ENCODE assay signal across 16 cellular contexts in genomic region chr17:65130829-65131228, GRCh38.
"Had no signal": no experiment of that assay in that cellular context is flagged by ENCODE, and none has a peak within 500 bp of the region (broad histone marks: within the 10 kb centered on the region; RNA-seq: fewer than 3 reads in every experiment).

No MANE protein-coding gene starts in this region.

- H3K4me1 ChIP-seq: colonic mucosa, esophagus squamous epithelium, suprapubic skin had no signal

- ATAC-seq: activated CD4-positive, alpha-beta T cell treated with anti-CD3 and anti-CD28 coated beads for 36 hours; left cardiac atrium had no signal

- H3K4me3 ChIP-seq: colonic mucosa, esophagus squamous epithelium, ovary, suprapubic skin, upper lobe of left lung had no signal

- H3K27ac ChIP-seq: colonic mucosa, esophagus squamous epithelium, ovary, suprapubic skin, upper lobe of left lung, VCaP had no signal

- H3K9me3 ChIP-seq: colonic mucosa, esophagus squamous epithelium, ovary, suprapubic skin, upper lobe of left lung had no signal

- H3K27me3 ChIP-seq: colonic mucosa, ovary, suprapubic skin, upper lobe of left lung had no signal

- DNase-seq: activated CD4-positive, alpha-beta memory T cell treated with anti-CD3 and anti-CD28 coated beads, Interleukin-2, amount 10 ng/mL, durations not matched to agents 7 days and 5 days; activated CD4-positive, alpha-beta T cell treated with anti-CD3 and anti-CD28 coated beads for 36 hours; activated naive CD4-positive, alpha-beta T cell; colonic mucosa; esophagus squamous epithelium; foreskin fibroblast; immature natural killer cell; left cardiac atrium; mesendoderm; ovary; stimulated activated CD4-positive, alpha-beta T cell treated with anti-CD3 and anti-CD28 coated beads, Interleukin-2, amount 100 ng/mL, for 48 hours; stimulated activated naive CD4-positive, alpha-beta T cell treated with Interleukin-2 at 50 U/mL for 16 hours; T-helper 2 cell; upper lobe of left lung had no signal
